Comparison of ENCODE assay signal across 21 cellular contexts in genomic region chr2:4930704-4931103, GRCh38.
"Had no signal": no experiment of that assay in that cellular context is flagged by ENCODE, and none has a peak within 500 bp of the region (broad histone marks: within the 10 kb centered on the region; RNA-seq: fewer than 3 reads in every experiment).

No MANE protein-coding gene starts in this region.

- H3K4me3 Mint-ChIP-seq: activated B cell treated with CpG ODN at 0.5 μM for 24 hours; activated CD8-positive, alpha-beta T cell treated with anti-CD3 and anti-CD28 coated beads for 36 hours; activated T-helper 17 cell treated with anti-CD3 and anti-CD28 coated beads, Interleukin-2, amount 50 U/mL, for 72 hours; memory B cell; neural progenitor cell; stimulated activated naive CD8-positive, alpha-beta T cell treated with anti-CD3 and anti-CD28 coated beads, Interleukin-15, Interleukin-2, amounts not matched to agents 100 ng/mL and 50 ng/mL, for 24 hours had no signal

- DNase-seq: activated B cell treated with CpG ODN at 0.5 μM for 24 hours; activated CD4-positive, alpha-beta T cell treated with anti-CD3 and anti-CD28 coated beads for 4 hours; activated CD8-positive, alpha-beta T cell treated with anti-CD3 and anti-CD28 coated beads for 36 hours; activated naive CD4-positive, alpha-beta T cell treated with Interleukin-2 at 50 U/mL for 16 hours; activated T-cell treated with anti-CD3 and anti-CD28 coated beads, Interleukin-2, amount 50 U/mL, for 1 hour; anterior cingulate cortex; brain microvascular endothelial cell; central memory CD4-positive, alpha-beta T cell; dorsolateral prefrontal cortex; foreskin fibroblast; ovary; psoas muscle; right cardiac atrium; transverse colon had no signal

- H3K27ac Mint-ChIP-seq: activated B cell treated with CpG ODN at 0.5 μM for 24 hours; activated CD8-positive, alpha-beta T cell treated with anti-CD3 and anti-CD28 coated beads for 36 hours; activated T-helper 17 cell treated with anti-CD3 and anti-CD28 coated beads, Interleukin-2, amount 50 U/mL, for 72 hours; memory B cell; neural progenitor cell; stimulated activated naive CD8-positive, alpha-beta T cell treated with anti-CD3 and anti-CD28 coated beads, Interleukin-15, Interleukin-2, amounts not matched to agents 100 ng/mL and 50 ng/mL, for 24 hours had no signal

- H3K36me3 ChIP-seq: brain microvascular endothelial cell, neural progenitor cell, ovary, transverse colon had no signal

- H3K27ac ChIP-seq: brain microvascular endothelial cell, dorsolateral prefrontal cortex, epithelial cell of prostate, hepatocyte, neural progenitor cell, ovary, psoas muscle, skin epidermis, transverse colon had no signal

- H3K36me3 Mint-ChIP-seq: memory B cell, neural progenitor cell had no signal

- H3K27me3 ChIP-seq: brain microvascular endothelial cell, hepatocyte, neural progenitor cell, ovary, transverse colon had no signal

- H3K4me1 ChIP-seq: neural progenitor cell, psoas muscle, transverse colon had no signal

- H3K9me3 Mint-ChIP-seq: neural progenitor cell had no signal

- H3K9ac ChIP-seq: neural progenitor cell had no signal

- H3K27me3 Mint-ChIP-seq: activated B cell treated with CpG ODN at 0.5 μM for 24 hours; activated CD8-positive, alpha-beta T cell treated with anti-CD3 and anti-CD28 coated beads for 36 hours; activated T-helper 17 cell treated with anti-CD3 and anti-CD28 coated beads, Interleukin-2, amount 50 U/mL, for 72 hours; memory B cell; stimulated activated naive CD8-positive, alpha-beta T cell treated with anti-CD3 and anti-CD28 coated beads, Interleukin-15, Interleukin-2, amounts not matched to agents 100 ng/mL and 50 ng/mL, for 24 hours had no signal

- ATAC-seq: activated CD8-positive, alpha-beta T cell treated with anti-CD3 and anti-CD28 coated beads for 36 hours; activated T-helper 17 cell treated with anti-CD3 and anti-CD28 coated beads, Interleukin-2, amount 50 U/mL, for 72 hours; psoas muscle; right cardiac atrium had no signal

- H3K4me3 ChIP-seq: dorsolateral prefrontal cortex, hepatocyte, neural progenitor cell, ovary, psoas muscle, skin epidermis, transverse colon had no signal

- H3K4me1 Mint-ChIP-seq: activated B cell treated with CpG ODN at 0.5 μM for 24 hours; activated T-helper 17 cell treated with anti-CD3 and anti-CD28 coated beads, Interleukin-2, amount 50 U/mL, for 72 hours; memory B cell; neural progenitor cell had no signal

- H3K9me3 ChIP-seq: ovary, psoas muscle, transverse colon had no signal
